Comparison of ENCODE assay signal across 1 cellular context in the genomic region with DNA sequence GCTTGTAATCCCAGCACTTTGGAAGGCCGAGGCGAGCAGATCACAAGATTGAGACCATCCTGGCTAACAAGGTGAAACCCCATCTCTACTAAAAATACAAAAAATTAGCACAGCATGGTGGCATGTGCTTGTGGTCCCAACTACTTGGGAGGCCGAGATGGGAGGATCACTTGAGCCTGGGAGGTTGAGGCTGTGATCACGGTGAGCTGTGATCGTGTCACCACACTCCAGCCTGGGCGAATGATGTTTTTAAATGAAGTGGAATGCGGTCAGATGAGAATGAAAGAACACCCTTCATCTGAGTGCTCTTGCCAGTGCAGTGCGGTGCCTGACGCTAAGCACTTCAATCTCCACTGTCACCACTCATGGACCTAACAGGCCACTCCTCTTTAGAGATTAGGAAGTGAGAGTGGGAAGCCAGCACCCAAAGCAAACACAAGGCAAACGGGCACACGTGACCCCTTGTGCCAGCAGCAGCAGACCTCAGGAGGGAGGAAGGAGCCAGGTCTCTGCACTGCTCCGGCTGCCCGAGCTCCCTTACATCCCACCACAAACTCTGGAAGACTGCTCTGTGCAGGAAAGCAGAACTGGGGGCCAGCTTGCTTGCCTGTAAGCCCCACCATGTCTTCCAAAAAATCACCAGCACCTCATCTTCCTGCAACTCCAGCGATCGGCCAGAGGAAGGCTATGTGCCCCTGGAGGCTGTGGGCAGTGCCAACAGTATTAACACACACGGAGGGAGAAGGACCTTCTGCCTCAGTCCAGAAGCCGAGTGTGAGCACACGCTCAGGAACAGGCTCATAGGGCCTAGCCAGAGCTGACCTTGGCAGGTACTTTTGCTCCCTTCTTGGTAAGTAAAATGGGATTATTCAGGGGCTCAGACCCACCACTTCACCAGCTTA.
TF ChIP-seq lines count a peak whose summit lies in the region.

No MANE protein-coding gene starts in this region.

TF ChIP-seq in A549, 52 proteins besides CTCF, POLR2A, EP300 and RAD21 (continued from another document):
- TF ChIP-seq, protein P1, sequence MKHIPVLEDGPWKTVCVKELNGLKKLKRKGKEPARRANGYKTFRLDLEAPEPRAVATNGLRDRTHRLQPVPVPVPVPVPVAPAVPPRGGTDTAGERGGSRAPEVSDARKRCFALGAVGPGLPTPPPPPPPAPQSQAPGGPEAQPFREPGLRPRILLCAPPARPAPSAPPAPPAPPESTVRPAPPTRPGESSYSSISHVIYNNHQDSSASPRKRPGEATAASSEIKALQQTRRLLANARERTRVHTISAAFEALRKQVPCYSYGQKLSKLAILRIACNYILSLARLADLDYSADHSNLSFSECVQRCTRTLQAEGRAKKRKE (CRISPR knock-in tag; IDR thresholded peaks at IDR 0.05; ENCODE audit: low read depth) = no peak
- TF ChIP-seq HOXB5 (CRISPR knock-in tag; IDR thresholded peaks at IDR 0.05) (no peak), RARB (CRISPR knock-in tag; IDR thresholded peaks at IDR 0.05) (no peak), FOXS1 (CRISPR knock-in tag; IDR thresholded peaks at IDR 0.05) (no peak), FOSL2 (IDR thresholded peaks at IDR 0.05) (no peak), FOSL2 (CRISPR knock-in tag; IDR thresholded peaks at IDR 0.05) (no peak), MAFK (IDR thresholded peaks at IDR 0.05; ENCODE audit: partially characterized antibody) (no peak), ZNF302 (CRISPR knock-in tag; IDR thresholded peaks at IDR 0.05) (no peak), FOSB (CRISPR knock-in tag; IDR thresholded peaks at IDR 0.05) (no peak), POLR2AphosphoS2 (conservative IDR thresholded peaks at IDR 0.05; ENCODE audit: low read length) (no peak), BHLHE40 (IDR thresholded peaks at IDR 0.05; ENCODE audit: low read depth, low read length) (no peak), EHMT2 (IDR thresholded peaks at IDR 0.05; ENCODE audit: low read depth) (no peak), SMC3 (IDR thresholded peaks at IDR 0.05) (no peak), ZFP36 (IDR thresholded peaks at IDR 0.05; ENCODE audit: borderline replicate concordance, partially characterized antibody) (no peak), KDM1A (IDR thresholded peaks at IDR 0.05; ENCODE audit: low read depth) (no peak)
- TF ChIP-seq, protein P2, sequence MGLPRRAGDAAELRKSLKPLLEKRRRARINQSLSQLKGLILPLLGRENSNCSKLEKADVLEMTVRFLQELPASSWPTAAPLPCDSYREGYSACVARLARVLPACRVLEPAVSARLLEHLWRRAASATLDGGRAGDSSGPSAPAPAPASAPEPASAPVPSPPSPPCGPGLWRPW (IDR thresholded peaks at IDR 0.05) = no peak
- TF ChIP-seq, protein P3, sequence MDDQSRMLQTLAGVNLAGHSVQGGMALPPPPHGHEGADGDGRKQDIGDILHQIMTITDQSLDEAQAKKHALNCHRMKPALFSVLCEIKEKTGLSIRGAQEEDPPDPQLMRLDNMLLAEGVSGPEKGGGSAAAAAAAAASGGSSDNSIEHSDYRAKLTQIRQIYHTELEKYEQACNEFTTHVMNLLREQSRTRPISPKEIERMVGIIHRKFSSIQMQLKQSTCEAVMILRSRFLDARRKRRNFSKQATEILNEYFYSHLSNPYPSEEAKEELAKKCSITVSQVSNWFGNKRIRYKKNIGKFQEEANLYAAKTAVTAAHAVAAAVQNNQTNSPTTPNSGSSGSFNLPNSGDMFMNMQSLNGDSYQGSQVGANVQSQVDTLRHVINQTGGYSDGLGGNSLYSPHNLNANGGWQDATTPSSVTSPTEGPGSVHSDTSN (IDR thresholded peaks at IDR 0.05) = no peak
TF ChIP-seq in A549: peak in this region for 0.
